Comparison of ENCODE assay signal across 9 cellular contexts in the genomic region with DNA sequence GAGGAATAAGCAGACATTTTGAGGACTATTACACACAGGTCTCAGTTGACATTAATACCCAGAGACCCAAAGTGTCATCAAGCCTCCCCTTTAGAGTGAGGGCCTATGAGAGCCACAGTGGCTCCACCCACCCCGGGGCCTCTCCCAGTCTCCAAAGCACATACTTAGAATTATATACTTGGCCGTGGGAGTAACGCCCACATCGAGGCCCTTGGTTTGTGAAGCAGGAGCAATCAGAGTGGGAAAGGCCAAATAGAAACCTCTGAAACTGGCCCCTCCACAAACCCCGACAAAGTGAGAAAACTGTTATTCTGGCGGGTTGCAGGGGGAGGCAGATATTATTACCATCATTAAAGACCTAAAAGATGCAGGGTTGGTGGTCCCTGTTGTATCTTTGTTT.
"Had no signal": no experiment of that assay in that cellular context is flagged by ENCODE, and none has a peak within 500 bp of the region (broad histone marks: within the 10 kb centered on the region; RNA-seq: fewer than 3 reads in every experiment).

No MANE protein-coding gene starts in this region.

- ATAC-seq: GM23338, HCT116 had no signal

- H3K4me1 ChIP-seq: HAP-1 had no signal

- H3K9me3 Mint-ChIP-seq: HFFc6 had no signal

- H3K36me3 ChIP-seq: HAP-1 had no signal

- H3K27ac ChIP-seq: GM23248 had no signal

- DNase-seq: GM23248, GOT3, H7, H9, HCEC 1CT, HFFc6 had no signal

- H3K27ac Mint-ChIP-seq: GM23338, H9, HFFc6 had no signal

- H3K4me3 ChIP-seq: GM23248, GM23338, HAP-1 had no signal
